In genomic region chr11:110432713-110433392, GRCh38 we compare ENCODE assay signal across 10 cellular contexts. TPM values are rescaled to one million over a fixed set of nuclear protein-coding genes. Genes with fewer than 3 reads are reported as not detected.
DNase-seq lines count a peak whose midpoint lies in the region; ATAC-seq, FAIRE-seq and TF ChIP-seq lines count a peak whose summit lies in the region.
"Had no signal": no experiment of that assay in that cellular context is flagged by ENCODE, and none has a peak within 500 bp of the region (broad histone marks: within the 10 kb centered on the region; RNA-seq: fewer than 3 reads in every experiment).

No MANE protein-coding gene starts in this region.

- H3K4me1 ChIP-seq in astrocyte (ENCODE audit: insufficient read depth, low read length): peaks cover 21% of the 10 kb centered on the region

- H3K4me3 Mint-ChIP-seq in astrocyte (ENCODE audit: unreplicated experiment): no peak overlapping the region
- no peak overlapping the region for H3K4me3 Mint-ChIP-seq in activated naive CD4-positive, alpha-beta T cell treated with anti-CD3 and anti-CD28 coated beads for 36 hours

- H3K27me3 ChIP-seq in astrocyte (ENCODE audit: insufficient read depth, low read length): no peaks in the 10 kb centered on the region
- H3K27me3 ChIP-seq: esophagus squamous epithelium had no signal

- FAIRE-seq in HTR-8/SVneo (lab: Jason Lieb, UNC): no peak
- no peak for FAIRE-seq in astrocyte (lab: Jason Lieb, UNC)

- no peak for TF ChIP-seq CTCF in astrocyte (IDR thresholded peaks at IDR 0.05; ENCODE audit: insufficient read depth, low read depth, low read length)

- H3K9ac ChIP-seq in astrocyte (ENCODE audit: low read length): no peak overlapping the region

- DNase-seq in DMS 273 (lab: John Stamatoyannopoulos, UW; ENCODE audit: unreplicated experiment) (peak; percentile 49), HTR-8/SVneo (ENCODE audit: insufficient read length, low spot score) (peak; percentile 30), astrocyte (ENCODE audit: low read depth) (no peak), midbrain (lab: John Stamatoyannopoulos, UW) (peak; percentile 6), left colon (no peak)
- DNase-seq in activated naive CD4-positive, alpha-beta T cell treated with anti-CD3 and anti-CD28 coated beads for 36 hours: no peak
- DNase-seq: esophagus squamous epithelium had no signal

- H2AFZ ChIP-seq in astrocyte (ENCODE audit: low read depth, low read length): no peak overlapping the region

- H3K4me1 Mint-ChIP-seq in astrocyte (ENCODE audit: low read depth, unreplicated experiment): peaks cover 24% of the 10 kb centered on the region
- H3K4me1 Mint-ChIP-seq in activated naive CD4-positive, alpha-beta T cell treated with anti-CD3 and anti-CD28 coated beads for 36 hours (ENCODE audit: low read depth): peaks cover 57% of the 10 kb centered on the region

- intact Hi-C loops in activated naive CD4-positive, alpha-beta T cell treated with anti-CD3 and anti-CD28 coated beads for 36 hours (cut with micrococcal nuclease): loop anchor here (1.0 to 5.0 kb wide), 5 partner anchors 57 to 944 kb away; partner anchors contain the start of gene POU2AF1
- intact Hi-C loops in left colon (cut with DNase I, micrococcal nuclease): loop anchor here in 1 of 2 donors (2.0 to 10.0 kb wide), 2 partner anchors 58 to 232 kb away; no protein-coding TSS in a partner anchor

- H3K79me2 ChIP-seq in astrocyte (ENCODE audit: insufficient read depth, low read length): peaks cover 60% of the 10 kb centered on the region

- no peak for ATAC-seq in HG03039 (IDR thresholded peaks at IDR 0.05; ENCODE audit: unreplicated experiment)
- no peak for ATAC-seq in left colon
- ATAC-seq in GM21390 (IDR thresholded peaks at IDR 0.05; ENCODE audit: unreplicated experiment): no peak
- ATAC-seq: left lobe of liver had no signal

- no peak overlapping the region for H3K4me3 ChIP-seq in astrocyte (ENCODE audit: insufficient read depth, low read depth, low read length)
- H3K4me3 ChIP-seq: esophagus squamous epithelium had no signal

- H3K27ac Mint-ChIP-seq in astrocyte (ENCODE audit: unreplicated experiment): no peak overlapping the region
- no peak overlapping the region for H3K27ac Mint-ChIP-seq in activated naive CD4-positive, alpha-beta T cell treated with anti-CD3 and anti-CD28 coated beads for 36 hours

- no peaks in the 10 kb centered on the region for H3K27me3 Mint-ChIP-seq in astrocyte (ENCODE audit: low read depth, unreplicated experiment)
- H3K27me3 Mint-ChIP-seq in activated naive CD4-positive, alpha-beta T cell treated with anti-CD3 and anti-CD28 coated beads for 36 hours (ENCODE audit: low read depth): no peaks in the 10 kb centered on the region

- no peaks in the 10 kb centered on the region for H3K9me3 ChIP-seq in astrocyte (ENCODE audit: insufficient read depth, low read depth, low read length)
- H3K9me3 ChIP-seq: esophagus squamous epithelium had no signal

- H3K9me3 Mint-ChIP-seq in astrocyte (ENCODE audit: unreplicated experiment): no peaks in the 10 kb centered on the region
- H3K9me3 Mint-ChIP-seq in activated naive CD4-positive, alpha-beta T cell treated with anti-CD3 and anti-CD28 coated beads for 36 hours: no peaks in the 10 kb centered on the region

- H4K20me1 ChIP-seq in astrocyte (ENCODE audit: insufficient read depth, low read length): peaks cover 51% of the 10 kb centered on the region

- H3K36me3 Mint-ChIP-seq in astrocyte (ENCODE audit: low read depth, unreplicated experiment): no peaks in the 10 kb centered on the region
- peaks cover 7% of the 10 kb centered on the region for H3K36me3 Mint-ChIP-seq in activated naive CD4-positive, alpha-beta T cell treated with anti-CD3 and anti-CD28 coated beads for 36 hours (ENCODE audit: low read depth)

- peak overlapping the region; percentile 46 for H3K4me2 ChIP-seq in astrocyte (ENCODE audit: low read length)

- no peaks in the 10 kb centered on the region for H3K36me3 ChIP-seq in astrocyte (ENCODE audit: insufficient read depth, low read length)

- CTCF ChIA-PET in activated naive CD4-positive, alpha-beta T cell treated with anti-CD3 and anti-CD28 coated beads for 36 hours (lab: Charles Lee): interaction anchor here (0.7 to 4.0 kb wide), 13 partner anchors 14 to 489 kb away, joined by 3 to 19 read pairs (median 3); no protein-coding TSS in a partner anchor

- no peak overlapping the region for H3K27ac ChIP-seq in astrocyte (ENCODE audit: low read depth, low read length)

RNA-seq across cellular contexts. Expression of gene FDX1, which starts 3.1 kb away (rescaled TPM):
- total RNA-seq in astrocyte (6.8 and 7.1 TPM in 2 replicates), left colon (10 to 100 TPM; 22.6 to 24.0 TPM)
- 10 to 100 TPM; 12.3 to 13.4 TPM for total RNA-seq in activated naive CD4-positive, alpha-beta T cell treated with anti-CD3 and anti-CD28 coated beads for 36 hours

Comparison
In these comparisons a context has a peak if more than half of its experiments do, and no peak if none do; other contexts are left out.
1. DNase-seq: peak in DMS 273 (single experiment), HTR-8/SVneo (single experiment) and midbrain (single experiment); none in astrocyte (single experiment), activated naive CD4-positive, alpha-beta T cell treated with anti-CD3 and anti-CD28 coated beads for 36 hours (single experiment) and left colon (0 of 2).